In genomic region chr17:2948721-2949468, GRCh38 we compare ENCODE assay signal across 16 cellular contexts.
DNase-seq lines count a peak whose midpoint lies in the region; ATAC-seq and TF ChIP-seq lines count a peak whose summit lies in the region.
"Had no signal": no experiment of that assay in that cellular context is flagged by ENCODE, and none has a peak within 500 bp of the region (broad histone marks: within the 10 kb centered on the region; RNA-seq: fewer than 3 reads in every experiment).

No MANE protein-coding gene starts in this region.

- intact Hi-C loops in upper lobe of right lung (cut with DNase I) = no loop called here
- intact Hi-C loops in sciatic nerve (cut with DNase I) = no loop called here

- H3K9me3 ChIP-seq in MG63 (no peaks in the 10 kb centered on the region), upper lobe of right lung (no peaks in the 10 kb centered on the region)
- H3K9me3 ChIP-seq: BLaER1 treated with 17β-estradiol and CSF1 and Interleukin-3, amounts not matched to agents 10 nM and 100 nM; SJCRH30 had no signal

- ATAC-seq in upper lobe of right lung = no peak
- ATAC-seq in sciatic nerve = no peak
- ATAC-seq in GM21526 (IDR thresholded peaks at IDR 0.05; ENCODE audit: low FRiP score, unreplicated experiment) = no peak
- ATAC-seq: CD8-positive, alpha-beta T cell had no signal

- no peaks in the 10 kb centered on the region for H3K4me1 ChIP-seq in upper lobe of right lung
- H3K4me1 ChIP-seq: SJCRH30 had no signal

- DNase-seq in MG63 = peak; percentile 20
- peak; percentile 38 for DNase-seq in ecto neural progenitor cell (ENCODE audit: low spot score)
- peak; percentile 73 for DNase-seq in mesenteric fat pad (ENCODE audit: low spot score)
- DNase-seq in upper lobe of right lung = peak; percentile 34
- no peak for DNase-seq in DMS53 treated with DMSO at 0.1 percent for 48 hours (lab: John Stamatoyannopoulos, UW; ENCODE audit: unreplicated experiment)
- DNase-seq in sciatic nerve (ENCODE audit: low spot score) = no peak
- DNase-seq: CD8-positive, alpha-beta T cell; DMS53; NCI-H1417 treated with DMSO at 0.1 percent for 48 hours; NCI-H187 treated with DMSO at 0.1 percent for 48 hours; NCI-H526; SJCRH30 had no signal

- H3K36me3 ChIP-seq in MG63 (no peaks in the 10 kb centered on the region), upper lobe of right lung (no peaks in the 10 kb centered on the region)
- H3K36me3 ChIP-seq: SJCRH30 had no signal

- TF ChIP-seq CTCF in upper lobe of right lung (IDR thresholded peaks at IDR 0.05) = no peak

- no peaks in the 10 kb centered on the region for H3K27me3 ChIP-seq in MG63
- no peaks in the 10 kb centered on the region for H3K27me3 ChIP-seq in upper lobe of right lung
- H3K27me3 ChIP-seq: SJCRH30 had no signal

- H3K4me3 ChIP-seq in MG63 (no peak overlapping the region), upper lobe of right lung (no peak overlapping the region)
- H3K4me3 ChIP-seq: BLaER1 treated with 17β-estradiol and CSF1 and Interleukin-3, amounts not matched to agents 10 nM and 100 nM; PC-9; SJCRH30 had no signal

- H3K27ac ChIP-seq in upper lobe of right lung = no peak overlapping the region
- H3K27ac ChIP-seq: BLaER1 treated with 17β-estradiol and CSF1 and Interleukin-3, amounts not matched to agents 10 nM and 100 nM; KMS-11; PC-9; SJCRH30 had no signal

Comparison
In these comparisons a context has a peak if more than half of its experiments do, and no peak if none do; other contexts are left out.
1. DNase-seq: peak in MG63 (single experiment), ecto neural progenitor cell (single experiment), mesenteric fat pad (single experiment) and upper lobe of right lung (single experiment); none in DMS53 treated with DMSO at 0.1 percent for 48 hours (single experiment) and sciatic nerve (single experiment).